In genomic region chr12:53536962-53537361, GRCh38 we compare ENCODE assay signal across 1 cellular context.
TF ChIP-seq lines count a peak whose summit lies in the region.

No MANE protein-coding gene starts in this region.

TF ChIP-seq in HepG2, 621 proteins besides CTCF, POLR2A, EP300 and RAD21:
- no peak for TF ChIP-seq SNAI1 (CRISPR knock-in tag; IDR thresholded peaks at IDR 0.05; ENCODE audit: borderline replicate concordance)
- TF ChIP-seq ZNF143 (CRISPR knock-in tag; IDR thresholded peaks at IDR 0.05): no peak
- TF ChIP-seq CBX2 (IDR thresholded peaks at IDR 0.05; ENCODE audit: low read depth, low read length): no peak
- no peak for TF ChIP-seq CBX2 (CRISPR knock-in tag; IDR thresholded peaks at IDR 0.05; ENCODE audit: low read depth)
- no peak for TF ChIP-seq MXI1 (IDR thresholded peaks at IDR 0.05; ENCODE audit: borderline replicate concordance, low read depth, low read length)
- TF ChIP-seq FLYWCH1 (CRISPR knock-in tag; IDR thresholded peaks at IDR 0.05): no peak
- no peak for TF ChIP-seq ZBTB26 (CRISPR knock-in tag; IDR thresholded peaks at IDR 0.05; ENCODE audit: borderline replicate concordance)
- no peak for TF ChIP-seq NFIB (CRISPR knock-in tag; IDR thresholded peaks at IDR 0.05; ENCODE audit: borderline replicate concordance)
- no peak for TF ChIP-seq FOXK2 (IDR thresholded peaks at IDR 0.05)
- no peak for TF ChIP-seq JUNB (CRISPR knock-in tag; IDR thresholded peaks at IDR 0.05; ENCODE audit: borderline replicate concordance)
- no peak for TF ChIP-seq ARHGAP35 (CRISPR knock-in tag; IDR thresholded peaks at IDR 0.05; ENCODE audit: borderline replicate concordance)
- no peak for TF ChIP-seq ZSCAN5A (CRISPR knock-in tag; IDR thresholded peaks at IDR 0.05; ENCODE audit: borderline replicate concordance)
- no peak for TF ChIP-seq ZNF674 (CRISPR knock-in tag; IDR thresholded peaks at IDR 0.05; ENCODE audit: low read depth)
- TF ChIP-seq RORA (CRISPR knock-in tag; IDR thresholded peaks at IDR 0.05): no peak
- no peak for TF ChIP-seq TEAD3 (CRISPR knock-in tag; optimal IDR thresholded peaks at IDR 0.05; ENCODE audit: borderline replicate concordance)
- TF ChIP-seq ZNF644 (CRISPR knock-in tag; IDR thresholded peaks at IDR 0.05; ENCODE audit: low read depth): no peak
- TF ChIP-seq MEIS1 (CRISPR knock-in tag; IDR thresholded peaks at IDR 0.05; ENCODE audit: borderline replicate concordance): no peak
- no peak for TF ChIP-seq KDM3A (CRISPR knock-in tag; IDR thresholded peaks at IDR 0.05; ENCODE audit: low read depth)
- TF ChIP-seq ETV5 (CRISPR knock-in tag; IDR thresholded peaks at IDR 0.05; ENCODE audit: borderline replicate concordance): no peak
